In the genomic region with DNA sequence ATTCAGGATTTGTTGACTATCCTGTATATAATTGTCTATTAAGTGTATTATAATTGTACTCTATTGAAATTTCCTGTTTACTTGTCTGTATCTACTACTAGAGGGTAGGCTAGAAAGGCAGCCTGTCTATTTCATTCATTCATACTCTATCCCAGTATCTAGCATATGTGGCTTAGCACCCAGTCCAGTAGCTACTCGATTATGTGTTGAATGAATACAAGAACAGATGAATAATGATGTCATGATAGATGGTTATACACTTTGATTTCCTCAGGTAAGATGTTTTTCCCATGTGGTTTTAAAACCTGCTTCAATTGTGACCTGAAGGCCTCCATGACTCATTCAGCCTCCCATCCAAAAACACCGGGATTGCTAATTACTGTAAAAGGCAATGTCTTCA, we compare ENCODE assay signal across 24 cellular contexts.
"Had no signal": no experiment of that assay in that cellular context is flagged by ENCODE, and none has a peak within 500 bp of the region (broad histone marks: within the 10 kb centered on the region; RNA-seq: fewer than 3 reads in every experiment).

No MANE protein-coding gene starts in this region.

- H3K27ac Mint-ChIP-seq: activated CD8-positive, alpha-beta T cell treated with anti-CD3 and anti-CD28 coated beads, Interleukin-2, amount 10 ng/mL, durations not matched to agents 7 days and 5 days; brain; naive thymus-derived CD4-positive, alpha-beta T cell; stimulated activated effector memory CD8-positive, alpha-beta T cell treated with anti-CD3 and anti-CD28 coated beads, Interleukin-12 subunit alpha, Interleukin-12 subunit beta, amount 100 ng/mL, for 72 hours had no signal

- ATAC-seq: activated CD8-positive, alpha-beta T cell treated with anti-CD3 and anti-CD28 coated beads, Interleukin-2, amount 10 ng/mL, durations not matched to agents 7 days and 5 days; left lobe of liver; lower lobe of right lung; naive thymus-derived CD4-positive, alpha-beta T cell; sciatic nerve; stimulated activated effector memory CD8-positive, alpha-beta T cell treated with anti-CD3 and anti-CD28 coated beads, Interleukin-12 subunit alpha, Interleukin-12 subunit beta, amount 100 ng/mL, for 72 hours had no signal

- H3K9me3 ChIP-seq: lower lobe of right lung, SJSA1, testis, vagina had no signal

- H3K4me1 Mint-ChIP-seq: brain; neural crest cell; stimulated activated effector memory CD8-positive, alpha-beta T cell treated with anti-CD3 and anti-CD28 coated beads, Interleukin-12 subunit alpha, Interleukin-12 subunit beta, amount 100 ng/mL, for 72 hours had no signal

- DNase-seq: activated CD4-positive, CD25-positive, alpha-beta regulatory T cell treated with anti-CD3 and anti-CD28 coated beads, Interleukin-2, amount 50 U/mL, for 72 hours; activated CD8-positive, alpha-beta T cell treated with anti-CD3 and anti-CD28 coated beads, Interleukin-2, amount 10 ng/mL, durations not matched to agents 7 days and 5 days; activated gamma-delta T cell treated with Interleukin-2 at 50 U/mL for 16 hours; aorta; central memory CD4-positive, alpha-beta T cell; dermis blood vessel endothelial cell; effector CD8-positive, alpha-beta T cell; foreskin melanocyte; kidney; lower lobe of right lung; naive thymus-derived CD4-positive, alpha-beta T cell; occipital lobe; small intestine; T-helper 1 cell; testis; trophoblast cell; WERI-Rb-1 had no signal

- H3K27ac ChIP-seq: lower lobe of right lung, SJSA1, testis, vagina, WERI-Rb-1 had no signal

- H3K9me3 Mint-ChIP-seq: stimulated activated effector memory CD8-positive, alpha-beta T cell treated with anti-CD3 and anti-CD28 coated beads, Interleukin-12 subunit alpha, Interleukin-12 subunit beta, amount 100 ng/mL, for 72 hours had no signal

- H3K27me3 ChIP-seq: SJSA1, testis, vagina had no signal

- H3K4me3 ChIP-seq: lower lobe of right lung, SJSA1, testis, vagina had no signal

- H3K27me3 Mint-ChIP-seq: brain had no signal

- H3K4me3 Mint-ChIP-seq: activated CD8-positive, alpha-beta T cell treated with anti-CD3 and anti-CD28 coated beads, Interleukin-2, amount 10 ng/mL, durations not matched to agents 7 days and 5 days; brain; naive thymus-derived CD4-positive, alpha-beta T cell; neural crest cell; stimulated activated effector memory CD8-positive, alpha-beta T cell treated with anti-CD3 and anti-CD28 coated beads, Interleukin-12 subunit alpha, Interleukin-12 subunit beta, amount 100 ng/mL, for 72 hours had no signal

- H3K36me3 ChIP-seq: lower lobe of right lung, SJSA1, vagina, WERI-Rb-1 had no signal

- H3K4me1 ChIP-seq: lower lobe of right lung, SJSA1, testis, vagina had no signal

- H3K36me3 Mint-ChIP-seq: brain; stimulated activated effector memory CD8-positive, alpha-beta T cell treated with anti-CD3 and anti-CD28 coated beads, Interleukin-12 subunit alpha, Interleukin-12 subunit beta, amount 100 ng/mL, for 72 hours had no signal
